ENCODE assay signal across 9 cellular contexts in the genomic region with DNA sequence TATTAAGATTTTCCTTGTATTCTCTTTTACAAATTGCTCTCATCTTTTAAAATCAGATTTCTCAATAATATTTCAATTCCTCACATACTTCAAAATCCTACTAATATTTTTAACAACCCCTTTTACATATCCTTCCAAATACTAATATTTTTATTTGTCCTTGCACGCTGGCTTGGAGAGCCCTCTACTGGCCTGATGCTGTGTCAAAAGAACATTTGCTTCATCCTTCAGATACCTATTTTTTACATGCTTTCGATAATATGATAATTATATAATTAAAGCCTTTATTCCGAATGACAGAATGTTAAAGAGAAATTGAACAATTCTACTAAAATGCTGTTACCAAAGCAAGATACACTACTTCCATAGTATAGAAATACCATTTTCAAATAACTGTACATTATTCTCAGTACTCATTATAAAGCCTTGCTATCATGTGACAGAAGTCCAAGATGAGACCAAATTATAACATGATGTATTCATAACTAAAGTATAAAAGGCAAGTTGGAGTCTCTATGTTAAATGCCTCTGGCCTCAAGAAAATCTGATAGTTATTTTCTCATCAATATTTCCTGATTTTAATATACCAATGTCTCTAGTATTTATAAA. TPM values are rescaled to one million over a fixed set of nuclear protein-coding genes. Genes with fewer than 3 reads are reported as not detected.
DNase-seq lines count a peak whose midpoint lies in the region; ATAC-seq and TF ChIP-seq lines count a peak whose summit lies in the region.
"Had no signal": no experiment of that assay in that cellular context is flagged by ENCODE, and none has a peak within 500 bp of the region (broad histone marks: within the 10 kb centered on the region; RNA-seq: fewer than 3 reads in every experiment).

No MANE protein-coding gene starts in this region.

- H3K4me3 Mint-ChIP-seq in endodermal cell = no peak overlapping the region
- H3K4me3 Mint-ChIP-seq: central memory CD8-positive, alpha-beta T cell had no signal

- no peaks in the 10 kb centered on the region for H3K27me3 Mint-ChIP-seq in endodermal cell (ENCODE audit: insufficient read depth)
- H3K27me3 Mint-ChIP-seq: central memory CD8-positive, alpha-beta T cell had no signal

- intact Hi-C loops in posterior cingulate gyrus (cut with DNase I) = loop anchor here (1.0 kb wide), 1 partner anchor 225 kb away; no protein-coding TSS in a partner anchor

- no peaks in the 10 kb centered on the region for H3K9me3 ChIP-seq in endodermal cell (ENCODE audit: control insufficient read depth, low read length)

- no peak overlapping the region for H3K27ac Mint-ChIP-seq in endodermal cell

- H3K4me1 ChIP-seq in endodermal cell (ENCODE audit: control insufficient read depth, insufficient read depth, low read length) = peaks cover 3% of the 10 kb centered on the region

- no peaks in the 10 kb centered on the region for H3K9me3 Mint-ChIP-seq in endodermal cell
- H3K9me3 Mint-ChIP-seq: central memory CD8-positive, alpha-beta T cell had no signal

- H3K36me3 Mint-ChIP-seq in endodermal cell (ENCODE audit: low read depth) = no peaks in the 10 kb centered on the region

- peak; percentile 2 for DNase-seq in A172 (ENCODE audit: low spot score)
- DNase-seq in GM10248 (ENCODE audit: extremely low spot score) = no peak
- peak; percentile 33 to 56 for DNase-seq in NCI-H526 (lab: John Stamatoyannopoulos, UW)
- peak; percentile 49 for DNase-seq in endodermal cell
- DNase-seq in posterior cingulate gyrus = peak in 7 of 10 donors; percentile 17 to 86 (median 44)
- no peak for DNase-seq in activated T-cell treated with anti-CD3 and anti-CD28 coated beads, Interleukin-2, amount 50 U/mL, for 48 hours

- H3K4me1 Mint-ChIP-seq in endodermal cell = peaks cover 10% of the 10 kb centered on the region

- 0 to 58% methylated on average over 1 to 3 of the region's 3 CpGs for WGBS in endodermal cell (ENCODE audit: insufficient coverage in 1 of 2, insufficient read length in 1 of 2), 2 experiments

- no peaks in the 10 kb centered on the region for H3K27me3 ChIP-seq in endodermal cell (ENCODE audit: control insufficient read depth, insufficient read depth, low read length, poor library complexity, severe bottlenecking)

- no peaks in the 10 kb centered on the region for H3K36me3 ChIP-seq in endodermal cell (ENCODE audit: control insufficient read depth, insufficient read depth, low read length)

- no peak overlapping the region for H3K4me3 ChIP-seq in endodermal cell (ENCODE audit: low read length)

- TF ChIP-seq CTCF in GM10248 (IDR thresholded peaks at IDR 0.05; ENCODE audit: control extremely low read depth, extremely low read depth, low read depth, missing control alignments) (peak; percentile 67), endodermal cell (conservative IDR thresholded peaks at IDR 0.05) (peak; percentile 88)

- CTCF ChIA-PET in GM10248 (lab: Yijun Ruan, JAX) = no interaction called here

- POLR2A ChIA-PET in GM10248 (lab: Yijun Ruan, JAX) = no interaction called here

- no peak overlapping the region for H3K27ac ChIP-seq in endodermal cell (ENCODE audit: low read depth, low read length)

- no peak for ATAC-seq in GM21381 (IDR thresholded peaks at IDR 0.05; ENCODE audit: unreplicated experiment)
- no peak for ATAC-seq in GM19035 (IDR thresholded peaks at IDR 0.05; ENCODE audit: unreplicated experiment)

- H3K9ac ChIP-seq in endodermal cell (ENCODE audit: extremely low read depth, low read length, poor library complexity, severe bottlenecking) = no peak overlapping the region

RNA-seq across cellular contexts. Expression of a gene that starts 39.0 kb away (rescaled TPM):
- not detected in 2 replicates for total RNA-seq in A172 (2014; rRNA removed; shearing (Covaris generic))
- not detected for total RNA-seq in endodermal cell
- polyA plus RNA-seq in endodermal cell (2013, experiment 1 of 2) = not detected
- 0.17 TPM for polyA plus RNA-seq in endodermal cell (2013, experiment 2 of 2)

Comparison
In these comparisons a context has a peak if more than half of its experiments do, and no peak if none do; other contexts are left out.
1. DNase-seq: peak in A172 (single experiment), NCI-H526 (2 of 2), endodermal cell (single experiment) and posterior cingulate gyrus (7 of 10); none in GM10248 (single experiment) and activated T-cell treated with anti-CD3 and anti-CD28 coated beads, Interleukin-2, amount 50 U/mL, for 48 hours (0 of 2).